ENCODE assay signal across 30 cellular contexts in genomic region chr1:198747127-198747526, GRCh38.
"Had no signal": no experiment of that assay in that cellular context is flagged by ENCODE, and none has a peak within 500 bp of the region (broad histone marks: within the 10 kb centered on the region; RNA-seq: fewer than 3 reads in every experiment).

No MANE protein-coding gene starts in this region.

- ATAC-seq: gastrocnemius medialis; pancreas; sciatic nerve; stimulated activated memory B cell treated with anti-CD40 and anti-IgM and Interleukin-4, amounts not matched to agents 10 μg/mL and 1 μg/mL and 100 μg/mL, for 72 hours; stimulated activated naive CD8-positive, alpha-beta T cell treated with anti-CD3 and anti-CD28 coated beads, Interleukin-15, amount 100 ng/mL, for 72 hours had no signal

- H3K9me3 Mint-ChIP-seq: activated CD4-positive, alpha-beta T cell treated with anti-CD3 and anti-CD28 coated beads, Interleukin-2, amount 10 ng/mL, durations not matched to agents 7 days and 5 days; naive B cell; stimulated activated memory B cell treated with anti-CD40 and anti-IgM and Interleukin-4, amounts not matched to agents 10 μg/mL and 1 μg/mL and 100 μg/mL, for 72 hours; stimulated activated naive CD8-positive, alpha-beta T cell treated with anti-CD3 and anti-CD28 coated beads, Interleukin-15, amount 100 ng/mL, for 72 hours; T-cell; T-helper 2 cell treated with Interferon-gamma antibody and Interleukin-4, amounts not matched to agents 5 μg/mL and 100 μg/mL, for 36 hours; type B pancreatic cell had no signal

- H3K79me2 ChIP-seq: hepatocyte had no signal

- DNase-seq: activated CD4-positive, alpha-beta T cell treated with anti-CD3 and anti-CD28 coated beads for 1 hour; activated CD4-positive, alpha-beta T cell treated with anti-CD3 and anti-CD28 coated beads, Interleukin-2, amount 10 ng/mL, durations not matched to agents 7 days and 5 days; activated effector memory CD4-positive, alpha-beta T cell treated with Interleukin-2 at 50 U/mL for 16 hours; activated naive CD4-positive, alpha-beta T cell treated with Interleukin-2 at 50 U/mL for 16 hours; activated T-cell treated with anti-CD3 and anti-CD28 coated beads for 4 hours; brain microvascular endothelial cell; dorsolateral prefrontal cortex; effector memory CD4-positive, alpha-beta T cell; gastrocnemius medialis; islet precursor cell; left ventricle myocardium inferior; mammary epithelial cell; naive B cell; nucleus accumbens; pancreas; retina; stimulated activated CD4-positive, alpha-beta T cell treated with anti-CD3 and anti-CD28 coated beads, Interleukin-4, amount 100 ng/mL, for 4 hours; stimulated activated CD8-positive, alpha-beta memory T cell treated with anti-CD3 and anti-CD28 coated beads, Interleukin-4, amount 100 ng/mL, for 48 hours; stimulated activated naive CD8-positive, alpha-beta T cell treated with anti-CD3 and anti-CD28 coated beads, Interleukin-15, amount 100 ng/mL, for 72 hours; substantia nigra; T-cell had no signal

- H3K4me1 ChIP-seq: gastrocnemius medialis, left ventricle myocardium inferior, pancreas, prostate gland had no signal

- H3K27ac ChIP-seq: brain microvascular endothelial cell, coronary artery, dorsolateral prefrontal cortex, gastrocnemius medialis, hepatocyte, left ventricle myocardium inferior, pancreas, prostate gland, skin epidermis had no signal

- H3K36me3 Mint-ChIP-seq: type B pancreatic cell had no signal

- H3K27me3 Mint-ChIP-seq: activated CD4-positive, alpha-beta T cell treated with anti-CD3 and anti-CD28 coated beads, Interleukin-2, amount 10 ng/mL, durations not matched to agents 7 days and 5 days; activated naive CD8-positive, alpha-beta T cell; naive B cell; stimulated activated memory B cell treated with anti-CD40 and anti-IgM and Interleukin-4, amounts not matched to agents 10 μg/mL and 1 μg/mL and 100 μg/mL, for 72 hours; stimulated activated naive CD8-positive, alpha-beta T cell treated with anti-CD3 and anti-CD28 coated beads, Interleukin-15, amount 100 ng/mL, for 72 hours; T-cell; type B pancreatic cell had no signal

- H3K4me3 ChIP-seq: coronary artery, dorsolateral prefrontal cortex, gastrocnemius medialis, hepatocyte, left ventricle myocardium inferior, pancreas, prostate gland, skin epidermis had no signal

- H3K36me3 ChIP-seq: brain microvascular endothelial cell, gastrocnemius medialis, left ventricle myocardium inferior, pancreas, prostate gland had no signal

- H2AFZ ChIP-seq: hepatocyte had no signal

- H3K4me2 ChIP-seq: hepatocyte had no signal

- H3K27ac Mint-ChIP-seq: activated CD4-positive, alpha-beta T cell treated with anti-CD3 and anti-CD28 coated beads, Interleukin-2, amount 10 ng/mL, durations not matched to agents 7 days and 5 days; activated naive CD8-positive, alpha-beta T cell; naive B cell; stimulated activated memory B cell treated with anti-CD40 and anti-IgM and Interleukin-4, amounts not matched to agents 10 μg/mL and 1 μg/mL and 100 μg/mL, for 72 hours; stimulated activated naive CD8-positive, alpha-beta T cell treated with anti-CD3 and anti-CD28 coated beads, Interleukin-15, amount 100 ng/mL, for 72 hours; T-cell; T-helper 2 cell treated with Interferon-gamma antibody and Interleukin-4, amounts not matched to agents 5 μg/mL and 100 μg/mL, for 36 hours; type B pancreatic cell had no signal

- H3K9me3 ChIP-seq: gastrocnemius medialis, left ventricle myocardium inferior, pancreas, prostate gland had no signal

- H3K4me3 Mint-ChIP-seq: activated CD4-positive, alpha-beta T cell treated with anti-CD3 and anti-CD28 coated beads, Interleukin-2, amount 10 ng/mL, durations not matched to agents 7 days and 5 days; activated naive CD8-positive, alpha-beta T cell; naive B cell; stimulated activated memory B cell treated with anti-CD40 and anti-IgM and Interleukin-4, amounts not matched to agents 10 μg/mL and 1 μg/mL and 100 μg/mL, for 72 hours; stimulated activated naive CD8-positive, alpha-beta T cell treated with anti-CD3 and anti-CD28 coated beads, Interleukin-15, amount 100 ng/mL, for 72 hours; T-cell; T-helper 2 cell treated with Interferon-gamma antibody and Interleukin-4, amounts not matched to agents 5 μg/mL and 100 μg/mL, for 36 hours; type B pancreatic cell had no signal

- H3K27me3 ChIP-seq: brain microvascular endothelial cell, dorsolateral prefrontal cortex, gastrocnemius medialis, hepatocyte had no signal
